Comparison of ENCODE assay signal across 8 cellular contexts in genomic region chr2:112139661-112140412, GRCh38. TPM values are rescaled to one million over a fixed set of nuclear protein-coding genes. Genes with fewer than 3 reads are reported as not detected.
DNase-seq lines count a peak whose midpoint lies in the region; ATAC-seq and TF ChIP-seq lines count a peak whose summit lies in the region.
"Not testable (repeated sequence)": the region's sequence is repeated elsewhere in the genome, so short reads cannot be mapped to it uniquely, and the experiment has no call there.

No MANE protein-coding gene starts in this region.

- intact Hi-C loops in vagina (cut with DNase I): not testable (repeated sequence)

- H3K27ac ChIP-seq in GM23338 (ENCODE audit: low read depth): not testable (repeated sequence)
- peak overlapping the region; percentile 46 for H3K27ac ChIP-seq in WERI-Rb-1
- H3K27ac ChIP-seq in coronary artery: peak overlapping the region in 1 of 2 donors; percentile 65
- H3K27ac ChIP-seq in gastroesophageal sphincter: peak overlapping the region in 1 of 4 donors; percentile 35
- peak overlapping the region; percentile 48 for H3K27ac ChIP-seq in vagina

- peak overlapping the region; percentile 90 for H2AFZ ChIP-seq in GM23338

- not testable (repeated sequence) for TF ChIP-seq CTCF in GM23338 (conservative IDR thresholded peaks at IDR 0.05; ENCODE audit: low read depth in 2 of 2); WERI-Rb-1 (IDR thresholded peaks at IDR 0.05; ENCODE audit: low read depth, low read length); coronary artery (IDR thresholded peaks at IDR 0.05); gastroesophageal sphincter (IDR thresholded peaks at IDR 0.05); neural crest cell (conservative IDR thresholded peaks at IDR 0.05); vagina (IDR thresholded peaks at IDR 0.05)

- H3K4me2 ChIP-seq in GM23338: peak overlapping the region; percentile 95

- peaks cover 14% of the 10 kb centered on the region for H3K4me1 Mint-ChIP-seq in GM23338
- H3K4me1 Mint-ChIP-seq in neural crest cell: peaks cover 29% of the 10 kb centered on the region
- H3K4me1 Mint-ChIP-seq in stimulated activated memory B cell treated with anti-CD40 and anti-IgM and Interleukin-4, amounts not matched to agents 10 μg/mL and 1 μg/mL and 100 μg/mL, for 72 hours: not testable (repeated sequence)

- peaks cover 60% of the 10 kb centered on the region for H3K27me3 Mint-ChIP-seq in GM23338 (ENCODE audit: insufficient read depth, low read depth, poor library complexity)
- H3K27me3 Mint-ChIP-seq in neural crest cell (ENCODE audit: low read depth): not testable (repeated sequence)
- H3K27me3 Mint-ChIP-seq in stimulated activated memory B cell treated with anti-CD40 and anti-IgM and Interleukin-4, amounts not matched to agents 10 μg/mL and 1 μg/mL and 100 μg/mL, for 72 hours: peaks cover 43% of the 10 kb centered on the region

- TF ChIP-seq POLR2A in gastroesophageal sphincter (IDR thresholded peaks at IDR 0.05); vagina (IDR thresholded peaks at IDR 0.05): not testable (repeated sequence)

- DNase-seq in GM23338 (ENCODE audit: low spot score); coronary artery (ENCODE audit: low spot score); neural crest cell (ENCODE audit: low read depth, low spot score); vagina (ENCODE audit: extremely low spot score in 2 of 2): not testable (repeated sequence)
- DNase-seq in WERI-Rb-1 (peak; percentile 26), left kidney (ENCODE audit: low read depth, low spot score) (peak; percentile 39)

- not testable (repeated sequence) for H4K20me1 ChIP-seq in GM23338 (replicated peaks; ENCODE audit: insufficient read depth)

- H3K9me3 ChIP-seq in WERI-Rb-1 (ENCODE audit: severe bottlenecking); gastroesophageal sphincter; vagina: not testable (repeated sequence)

- H3K9me3 Mint-ChIP-seq in GM23338; neural crest cell; stimulated activated memory B cell treated with anti-CD40 and anti-IgM and Interleukin-4, amounts not matched to agents 10 μg/mL and 1 μg/mL and 100 μg/mL, for 72 hours: not testable (repeated sequence)

- not testable (repeated sequence) for H3K79me2 ChIP-seq in GM23338 (replicated peaks; ENCODE audit: insufficient read depth)

- H3K27me3 ChIP-seq in GM23338 (ENCODE audit: insufficient read depth): peaks cover 69% of the 10 kb centered on the region
- not testable (repeated sequence) for H3K27me3 ChIP-seq in WERI-Rb-1 (ENCODE audit: insufficient read depth, low read depth, severe bottlenecking); gastroesophageal sphincter; vagina

- not testable (repeated sequence) for H3K4me1 ChIP-seq in GM23338 (ENCODE audit: insufficient read depth); vagina
- H3K4me1 ChIP-seq in gastroesophageal sphincter: peaks cover 0 to 19% (median 5%) of the 10 kb centered on the region in 3 donors

- not testable (repeated sequence) for TF ChIP-seq EP300 in gastroesophageal sphincter (IDR thresholded peaks at IDR 0.05)

- not testable (repeated sequence) for H3K36me3 Mint-ChIP-seq in GM23338 (ENCODE audit: low read depth); stimulated activated memory B cell treated with anti-CD40 and anti-IgM and Interleukin-4, amounts not matched to agents 10 μg/mL and 1 μg/mL and 100 μg/mL, for 72 hours
- peaks cover 14% of the 10 kb centered on the region for H3K36me3 Mint-ChIP-seq in neural crest cell (ENCODE audit: low read depth)

- not testable (repeated sequence) for ATAC-seq in GM23338; gastroesophageal sphincter; stimulated activated memory B cell treated with anti-CD40 and anti-IgM and Interleukin-4, amounts not matched to agents 10 μg/mL and 1 μg/mL and 100 μg/mL, for 72 hours

- H3F3A ChIP-seq in GM23338 (replicated peaks; ENCODE audit: low read depth): not testable (repeated sequence)

- H3K9me2 ChIP-seq in GM23338 (ENCODE audit: insufficient read depth): not testable (repeated sequence)

- not testable (repeated sequence) for H3K27ac Mint-ChIP-seq in GM23338; stimulated activated memory B cell treated with anti-CD40 and anti-IgM and Interleukin-4, amounts not matched to agents 10 μg/mL and 1 μg/mL and 100 μg/mL, for 72 hours
- peak overlapping the region; percentile 19 for H3K27ac Mint-ChIP-seq in neural crest cell (ENCODE audit: unreplicated experiment)

- H3K4me3 Mint-ChIP-seq in GM23338 (peak overlapping the region; percentile 77), neural crest cell (peak overlapping the region; percentile 88)
- peak overlapping the region; percentile 42 for H3K4me3 Mint-ChIP-seq in stimulated activated memory B cell treated with anti-CD40 and anti-IgM and Interleukin-4, amounts not matched to agents 10 μg/mL and 1 μg/mL and 100 μg/mL, for 72 hours

- peak overlapping the region; percentile 65 for H3K4me3 ChIP-seq in GM23338
- peak overlapping the region; percentile 37 for H3K4me3 ChIP-seq in WERI-Rb-1 (ENCODE audit: low read depth, low read length)
- peak overlapping the region; percentile 47 for H3K4me3 ChIP-seq in coronary artery
- peak overlapping the region; percentile 2 to 59 for H3K4me3 ChIP-seq in gastroesophageal sphincter
- H3K4me3 ChIP-seq in vagina: peak overlapping the region; percentile 22 to 37

- WGBS in gastroesophageal sphincter (ENCODE audit: low coverage in 1 of 2), 2 donors: 1 to 4% methylated on average over 26 to 34 of the region's 49 CpGs

- not testable (repeated sequence) for H3K36me3 ChIP-seq in GM23338 (ENCODE audit: insufficient read depth); gastroesophageal sphincter; vagina
- H3K36me3 ChIP-seq in WERI-Rb-1: peaks cover 19% of the 10 kb centered on the region

RNA-seq across cellular contexts. Expression of gene FBLN7, which starts 1.7 kb away (rescaled TPM):
- 1.4 TPM in 1 of 2 replicates, not detected in the other for total RNA-seq in GM23338 (2014; rRNA removed; shearing (Covaris generic))
- polyA plus RNA-seq in GM23338 (2016; fragmentation: Nextera tagmentation; extraction: Ambion mirVana): 0.14 and 0.16 TPM in 2 replicates
- total RNA-seq in gastroesophageal sphincter: 1 to 10 TPM in 3 of 4 donors, not detected in 1; 1.1 to 4.2 (median 1.3) TPM
- total RNA-seq in neural crest cell: 19.1 and 21.4 TPM in 2 replicates
- 11.5 TPM for total RNA-seq in vagina
